24 cellular contexts compared by ENCODE assay signal in genomic region chr4:150997141-150997540, GRCh38. TPM values are rescaled to one million over a fixed set of nuclear protein-coding genes. Genes with fewer than 3 reads are reported as not detected.
DNase-seq lines count a peak whose midpoint lies in the region; ATAC-seq, FAIRE-seq and TF ChIP-seq lines count a peak whose summit lies in the region.
"Had no signal": no experiment of that assay in that cellular context is flagged by ENCODE, and none has a peak within 500 bp of the region (broad histone marks: within the 10 kb centered on the region; RNA-seq: fewer than 3 reads in every experiment).

No MANE protein-coding gene starts in this region.

- CTCF ChIA-PET in Panc1 (lab: Charles Lee), result no interaction called here

- no peaks in the 10 kb centered on the region for H3K36me3 ChIP-seq in Panc1 (ENCODE audit: control insufficient read depth, insufficient read depth, low read length)
- H3K36me3 ChIP-seq: BE2C had no signal

- H3K4me3 ChIP-seq in Panc1 (ENCODE audit: low read depth in 2 of 2, low read length in 2 of 2), result no peak overlapping the region
- no peak overlapping the region for H3K4me3 ChIP-seq in epithelial cell of esophagus (ENCODE audit: low read length)
- H3K4me3 ChIP-seq: A549; BLaER1 treated with 17β-estradiol and CSF1 and Interleukin-3, amounts not matched to agents 10 nM and 100 nM; GM12878; GM23248 had no signal

- POLR2A ChIA-PET in Panc1 (lab: Charles Lee), result no interaction called here

- H3K4me1 ChIP-seq in Panc1 (ENCODE audit: control insufficient read depth, insufficient read depth, low read length), result no peaks in the 10 kb centered on the region
- H3K4me1 ChIP-seq: A549, BE2C had no signal

- peak; percentile 71 for FAIRE-seq in G401.6 (lab: Jason Lieb, UNC)
- FAIRE-seq: A549, D721Med, GM12878, H1 had no signal

- DNase-seq in Panc1 (ENCODE audit: low read depth, low spot score), result peak; percentile 15
- peak; percentile 34 for DNase-seq in epithelial cell of esophagus (ENCODE audit: low read depth)
- DNase-seq in hepatic stellate cell (ENCODE audit: low spot score), result peak; percentile 14
- DNase-seq in HK-2 (ENCODE audit: unreplicated experiment), result no peak
- no peak for DNase-seq in inferior parietal cortex (ENCODE audit: extremely low spot score)
- DNase-seq: 8988T; ACHN; AML-193; BE2C; CD4-positive, alpha-beta T cell; CD8-positive, alpha-beta memory T cell; DMS 273 treated with DMSO at 0.1 percent for 48 hours; DMS79; EL; GM23248; H7; HCEC 1CT had no signal

- no peaks in the 10 kb centered on the region for H3K9me3 ChIP-seq in Panc1 (ENCODE audit: control insufficient read depth, insufficient read depth, low read depth, low read length)
- H3K9me3 ChIP-seq: A549, BE2C had no signal

- H3K27ac ChIP-seq in Panc1 (ENCODE audit: low read length), result no peak overlapping the region
- H3K27ac ChIP-seq: A549; BLaER1 treated with 17β-estradiol and CSF1 and Interleukin-3, amounts not matched to agents 10 nM and 100 nM; GM23248 had no signal

- H3K27me3 ChIP-seq in Panc1 (ENCODE audit: control insufficient read depth, insufficient read depth, low read length), result no peaks in the 10 kb centered on the region
- H3K27me3 ChIP-seq: BE2C; BLaER1 treated with 17β-estradiol and CSF1 and Interleukin-3, amounts not matched to agents 10 nM and 100 nM had no signal

- intact Hi-C loops in Panc1 (cut with micrococcal nuclease; ENCODE audit: unreplicated experiment), result no loop called here

- in situ Hi-C loops in Panc1 (cut with HindIII; ENCODE audit: low pct_unique_long_range_greater_than_20kb, low sequenced_read_pairs), result no loop called here

- ATAC-seq in Panc1, result no peak
- no peak for ATAC-seq in GM21723 (IDR thresholded peaks at IDR 0.05; ENCODE audit: unreplicated experiment)
- ATAC-seq: A549, GM12878 had no signal

- no TSS peak for BruUV-seq in Panc1 (replicated peaks; lab: Mats Ljungman, UMichigan)

- TF ChIP-seq CTCF in Panc1 (IDR thresholded peaks at IDR 0.05) (no peak), epithelial cell of esophagus (IDR thresholded peaks at IDR 0.05; ENCODE audit: insufficient read depth, low read depth, low read length, missing control alignments) (no peak)

RNA-seq across cellular contexts. Expression of gene LRBA, which starts 17.9 kb away (rescaled TPM):
- total RNA-seq in Panc1 (2021; ENCODE audit: unreplicated experiment), result 26.4 TPM
- 16.8 TPM for polyA plus RNA-seq in Panc1 (2012; ENCODE audit: insufficient read length)

Comparison
In these comparisons a context has a peak if more than half of its experiments do, and no peak if none do; other contexts are left out.
1. DNase-seq: peak in Panc1 (single experiment), epithelial cell of esophagus (single experiment) and hepatic stellate cell (single experiment); none in HK-2 (single experiment) and inferior parietal cortex (single experiment).